ENCODE assay signal across 8 cellular contexts in the genomic region with DNA sequence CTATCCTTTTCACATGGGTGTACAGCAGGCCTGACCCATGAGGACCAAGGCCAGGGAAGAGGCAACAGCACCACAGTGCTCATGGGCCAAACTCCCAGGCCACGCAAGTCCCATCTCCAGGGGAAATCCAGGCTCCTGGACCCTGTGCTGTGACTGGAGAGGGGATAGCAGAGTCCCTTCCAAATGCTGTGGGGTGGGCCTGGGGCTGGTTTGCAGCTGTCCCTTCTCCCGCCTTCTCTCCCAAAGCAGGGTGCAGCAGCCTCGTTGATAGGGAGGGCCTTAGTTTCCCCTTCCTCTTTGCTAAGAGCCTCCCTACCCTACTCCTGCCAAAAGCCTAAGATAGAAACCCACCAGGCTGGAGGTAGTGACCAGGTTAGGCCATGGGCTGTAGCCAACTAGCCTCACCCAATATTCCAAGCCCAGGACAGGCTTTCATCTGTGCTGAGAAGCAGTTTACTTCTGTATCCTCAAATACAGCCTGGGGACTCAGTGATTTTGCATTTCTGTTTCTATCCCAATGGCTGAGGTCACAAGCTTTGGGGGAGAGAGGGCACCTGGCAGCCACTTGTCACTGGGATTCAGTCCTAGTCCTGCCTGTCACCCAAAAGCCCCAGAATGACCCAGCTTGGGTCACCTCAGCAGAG. TPM values are rescaled to one million over a fixed set of nuclear protein-coding genes. Genes with fewer than 3 reads are reported as not detected.
DNase-seq lines count a peak whose midpoint lies in the region; ATAC-seq and TF ChIP-seq lines count a peak whose summit lies in the region.

No MANE protein-coding gene starts in this region.

- H3K27ac ChIP-seq in subcutaneous abdominal adipose tissue (ENCODE audit: low read depth, low read length) (peak overlapping the region; percentile 77), foreskin keratinocyte (no peak overlapping the region)

- intact Hi-C loops in activated T-helper 2 cell treated with anti-CD3 and anti-CD28 coated beads, Interferon-gamma antibody, Interleukin-2, Interleukin-4, amounts not matched to agents 10 μg/mL and 5 μg/mL and 100 μg/mL, durations not matched to agents 14 hours and 24 hours and 36 hours (cut with micrococcal nuclease), result loop anchor here (2.0 to 5.0 kb wide), 2 partner anchors 19 to 37 kb away; a partner anchor contains a TSS

- H3K36me3 ChIP-seq in subcutaneous abdominal adipose tissue (ENCODE audit: control insufficient read depth in 5 of 5, insufficient read depth in 5 of 5, low read length in 5 of 5), result peaks cover 0 to 36% (median 30%) of the 10 kb centered on the region in 5 donors

- in situ Hi-C loops in GM13976 (cut with MboI; ENCODE audit: low sequenced_read_pairs, unreplicated experiment), result no loop called here

- H3K4me1 ChIP-seq in subcutaneous abdominal adipose tissue (ENCODE audit: control insufficient read depth in 5 of 5, insufficient read depth in 5 of 5, low read length in 5 of 5), result peaks cover 13 to 81% (median 66%) of the 10 kb centered on the region in 5 donors
- H3K4me1 ChIP-seq in foreskin keratinocyte, result peaks cover 7% of the 10 kb centered on the region

- H3K27ac Mint-ChIP-seq in activated T-helper 2 cell treated with anti-CD3 and anti-CD28 coated beads, Interferon-gamma antibody, Interleukin-2, Interleukin-4, amounts not matched to agents 10 μg/mL and 5 μg/mL and 100 μg/mL, durations not matched to agents 14 hours and 24 hours and 36 hours, result peak overlapping the region; percentile 93

- peak overlapping the region; percentile 80 for H3K4me3 Mint-ChIP-seq in activated T-helper 2 cell treated with anti-CD3 and anti-CD28 coated beads, Interferon-gamma antibody, Interleukin-2, Interleukin-4, amounts not matched to agents 10 μg/mL and 5 μg/mL and 100 μg/mL, durations not matched to agents 14 hours and 24 hours and 36 hours (ENCODE audit: low read depth)

- H3K27me3 ChIP-seq in subcutaneous abdominal adipose tissue (ENCODE audit: control insufficient read depth in 5 of 5, insufficient read depth in 4 of 5, low read length in 5 of 5) (no peaks in the 10 kb centered on the region), foreskin keratinocyte (no peaks in the 10 kb centered on the region)

- TF ChIP-seq CTCF in GM13976 (IDR thresholded peaks at IDR 0.05; ENCODE audit: borderline replicate concordance, control extremely low read depth, extremely low read depth, insufficient read depth, missing control alignments), result no peak
- no peak for TF ChIP-seq CTCF in foreskin keratinocyte (conservative IDR thresholded peaks at IDR 0.05)

- ATAC-seq in left lobe of liver (peak; percentile 3), foreskin keratinocyte (no peak)

- peaks cover 35% of the 10 kb centered on the region for H3K4me1 Mint-ChIP-seq in activated T-helper 2 cell treated with anti-CD3 and anti-CD28 coated beads, Interferon-gamma antibody, Interleukin-2, Interleukin-4, amounts not matched to agents 10 μg/mL and 5 μg/mL and 100 μg/mL, durations not matched to agents 14 hours and 24 hours and 36 hours (ENCODE audit: low read depth)

- peak overlapping the region; percentile 77 to 98 (median 95) for H3K9ac ChIP-seq in subcutaneous abdominal adipose tissue (ENCODE audit: low read length in 5 of 5)

- peaks cover 32% of the 10 kb centered on the region for H3K36me3 Mint-ChIP-seq in activated T-helper 2 cell treated with anti-CD3 and anti-CD28 coated beads, Interferon-gamma antibody, Interleukin-2, Interleukin-4, amounts not matched to agents 10 μg/mL and 5 μg/mL and 100 μg/mL, durations not matched to agents 14 hours and 24 hours and 36 hours (ENCODE audit: low read depth)

- DNase-seq in activated CD4-positive, alpha-beta T cell treated with anti-CD3 and anti-CD28 coated beads for 1 hour, result peak; percentile 6
- DNase-seq in activated CD4-positive, alpha-beta T cell treated with anti-CD3 and anti-CD28 coated beads, Interleukin-2, amount 50 U/mL, for 1 hour, result no peak
- DNase-seq in activated T-helper 2 cell treated with anti-CD3 and anti-CD28 coated beads, Interferon-gamma antibody, Interleukin-2, Interleukin-4, amounts not matched to agents 10 μg/mL and 5 μg/mL and 100 μg/mL, durations not matched to agents 14 hours and 24 hours and 36 hours (ENCODE audit: low spot score), result no peak
- DNase-seq in left lobe of liver (ENCODE audit: low spot score) (no peak), NCI-H146 (lab: John Stamatoyannopoulos, UW) (no peak), GM13976 (ENCODE audit: low spot score) (no peak), foreskin keratinocyte (no peak)

- H3K4me3 ChIP-seq in subcutaneous abdominal adipose tissue (ENCODE audit: low read depth in 1 of 5, low read length in 5 of 5), result peak overlapping the region; percentile 69 to 92 (median 87)

- no peaks in the 10 kb centered on the region for H3K9me3 ChIP-seq in subcutaneous abdominal adipose tissue (ENCODE audit: control insufficient read depth in 5 of 5, low read length in 5 of 5)

- H3K27me3 Mint-ChIP-seq in activated T-helper 2 cell treated with anti-CD3 and anti-CD28 coated beads, Interferon-gamma antibody, Interleukin-2, Interleukin-4, amounts not matched to agents 10 μg/mL and 5 μg/mL and 100 μg/mL, durations not matched to agents 14 hours and 24 hours and 36 hours (ENCODE audit: low read depth), result no peaks in the 10 kb centered on the region

- H3K9me3 Mint-ChIP-seq in activated T-helper 2 cell treated with anti-CD3 and anti-CD28 coated beads, Interferon-gamma antibody, Interleukin-2, Interleukin-4, amounts not matched to agents 10 μg/mL and 5 μg/mL and 100 μg/mL, durations not matched to agents 14 hours and 24 hours and 36 hours, result no peaks in the 10 kb centered on the region

RNA-seq across cellular contexts. Expression of a gene that starts 1.4 kb away (rescaled TPM):
- total RNA-seq in activated T-helper 2 cell treated with anti-CD3 and anti-CD28 coated beads, Interferon-gamma antibody, Interleukin-2, Interleukin-4, amounts not matched to agents 10 μg/mL and 5 μg/mL and 100 μg/mL, durations not matched to agents 14 hours and 24 hours and 36 hours, result 62.0 and 66.1 TPM in 2 replicates
- 248 TPM for total RNA-seq in left lobe of liver
- total RNA-seq in foreskin keratinocyte, result 123 and 140 TPM in 2 replicates
- polyA plus RNA-seq in foreskin keratinocyte, result 195 and 213 TPM in 2 replicates

RNA-seq across cellular contexts. Expression of a gene that starts 13.6 kb away (rescaled TPM):
- not detected in 2 replicates for total RNA-seq in activated T-helper 2 cell treated with anti-CD3 and anti-CD28 coated beads, Interferon-gamma antibody, Interleukin-2, Interleukin-4, amounts not matched to agents 10 μg/mL and 5 μg/mL and 100 μg/mL, durations not matched to agents 14 hours and 24 hours and 36 hours
- total RNA-seq in left lobe of liver (0.25 TPM), foreskin keratinocyte (not detected in 2 replicates)
- not detected in 2 replicates for polyA plus RNA-seq in foreskin keratinocyte

RNA-seq across cellular contexts. Expression of a gene that starts 24.6 kb away (rescaled TPM):
- total RNA-seq in activated T-helper 2 cell treated with anti-CD3 and anti-CD28 coated beads, Interferon-gamma antibody, Interleukin-2, Interleukin-4, amounts not matched to agents 10 μg/mL and 5 μg/mL and 100 μg/mL, durations not matched to agents 14 hours and 24 hours and 36 hours, result 111 and 113 TPM in 2 replicates
- total RNA-seq in left lobe of liver (34.8 TPM), foreskin keratinocyte (53.7 and 64.4 TPM in 2 replicates)
- polyA plus RNA-seq in foreskin keratinocyte, result 45.9 and 51.7 TPM in 2 replicates

RNA-seq across cellular contexts. Expression of a gene that starts 26.5 kb away (rescaled TPM):
- total RNA-seq in activated T-helper 2 cell treated with anti-CD3 and anti-CD28 coated beads, Interferon-gamma antibody, Interleukin-2, Interleukin-4, amounts not matched to agents 10 μg/mL and 5 μg/mL and 100 μg/mL, durations not matched to agents 14 hours and 24 hours and 36 hours, result 61.2 and 66.9 TPM in 2 replicates
- 33.3 TPM for total RNA-seq in left lobe of liver
- total RNA-seq in foreskin keratinocyte, result 57.0 and 58.0 TPM in 2 replicates
- 89.9 and 91.1 TPM in 2 replicates for polyA plus RNA-seq in foreskin keratinocyte

RNA-seq across cellular contexts. Expression of a gene that starts 36.9 kb away (rescaled TPM):
- 106 and 112 TPM in 2 replicates for total RNA-seq in activated T-helper 2 cell treated with anti-CD3 and anti-CD28 coated beads, Interferon-gamma antibody, Interleukin-2, Interleukin-4, amounts not matched to agents 10 μg/mL and 5 μg/mL and 100 μg/mL, durations not matched to agents 14 hours and 24 hours and 36 hours
- total RNA-seq in left lobe of liver, result 16.4 TPM
- 83.8 and 90.7 TPM in 2 replicates for total RNA-seq in foreskin keratinocyte
- polyA plus RNA-seq in foreskin keratinocyte, result 39.6 and 49.8 TPM in 2 replicates
